In the genomic region with DNA sequence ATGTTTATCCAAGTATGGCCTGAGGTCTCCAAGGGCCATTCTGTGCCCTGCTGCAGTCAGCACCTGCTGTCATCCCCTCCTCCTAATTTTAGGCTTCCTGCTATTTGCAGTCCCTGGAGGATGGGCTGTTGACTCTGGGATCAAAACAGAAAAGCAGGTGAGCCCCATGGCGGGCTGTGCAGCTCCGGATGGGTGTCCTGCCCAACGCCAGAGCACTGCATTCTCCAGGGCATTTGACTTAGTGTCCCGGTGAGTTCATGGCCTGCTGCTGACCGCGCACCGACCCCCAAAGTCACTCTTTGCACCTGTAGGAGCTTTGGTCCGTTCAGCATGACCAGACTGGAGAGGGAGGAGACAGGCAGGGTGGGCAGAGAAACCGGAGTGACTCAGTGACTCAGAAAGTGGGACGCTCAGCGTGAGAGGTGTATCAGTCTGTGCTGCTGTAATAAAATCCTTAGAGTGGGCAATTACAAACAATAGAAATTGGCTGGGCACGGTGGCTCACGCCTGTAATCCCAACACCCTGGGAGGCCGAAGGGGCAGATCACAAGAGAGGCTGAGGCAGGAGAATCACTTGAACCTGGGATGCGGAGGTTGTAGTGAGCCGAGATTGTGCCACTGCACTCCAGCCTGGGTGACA, we compare ENCODE assay signal across 25 cellular contexts. TPM values are rescaled to one million over a fixed set of nuclear protein-coding genes. Genes with fewer than 3 reads are reported as not detected.
DNase-seq lines count a peak whose midpoint lies in the region; ATAC-seq and TF ChIP-seq lines count a peak whose summit lies in the region.
"Had no signal": no experiment of that assay in that cellular context is flagged by ENCODE, and none has a peak within 500 bp of the region (broad histone marks: within the 10 kb centered on the region; RNA-seq: fewer than 3 reads in every experiment).

No MANE protein-coding gene starts in this region.

- peaks cover 27% of the 10 kb centered on the region for H3K4me1 Mint-ChIP-seq in glutamatergic neuron (ENCODE audit: low read depth, unreplicated experiment)
- H3K4me1 Mint-ChIP-seq: activated CD4-positive, alpha-beta T cell treated with anti-CD3 and anti-CD28 coated beads, Interleukin-2, amount 10 ng/mL, durations not matched to agents 7 days and 5 days; activated CD8-positive, alpha-beta memory T cell treated with anti-CD3 and anti-CD28 coated beads, Interleukin-2, amount 10 ng/mL, durations not matched to agents 7 days and 5 days had no signal

- peaks cover 5% of the 10 kb centered on the region for H3K36me3 Mint-ChIP-seq in glutamatergic neuron (ENCODE audit: unreplicated experiment)
- H3K36me3 Mint-ChIP-seq: activated CD8-positive, alpha-beta memory T cell treated with anti-CD3 and anti-CD28 coated beads, Interleukin-2, amount 10 ng/mL, durations not matched to agents 7 days and 5 days had no signal

- peaks cover 10% of the 10 kb centered on the region for H3K9me3 Mint-ChIP-seq in glutamatergic neuron (ENCODE audit: unreplicated experiment)
- H3K9me3 Mint-ChIP-seq: activated CD4-positive, alpha-beta T cell treated with anti-CD3 and anti-CD28 coated beads, Interleukin-2, amount 10 ng/mL, durations not matched to agents 7 days and 5 days had no signal

- H3K4me3 Mint-ChIP-seq in glutamatergic neuron (ENCODE audit: unreplicated experiment) = peak overlapping the region; percentile 22
- H3K4me3 Mint-ChIP-seq: activated CD4-positive, alpha-beta T cell treated with anti-CD3 and anti-CD28 coated beads, Interleukin-2, amount 10 ng/mL, durations not matched to agents 7 days and 5 days; activated CD8-positive, alpha-beta memory T cell treated with anti-CD3 and anti-CD28 coated beads, Interleukin-2, amount 10 ng/mL, durations not matched to agents 7 days and 5 days had no signal

- no peak for TF ChIP-seq CTCF in glutamatergic neuron (IDR thresholded peaks at IDR 0.05; ENCODE audit: partially characterized antibody, unreplicated experiment)

- H3K27me3 Mint-ChIP-seq in glutamatergic neuron (ENCODE audit: unreplicated experiment) = peaks cover 4% of the 10 kb centered on the region

- DNase-seq in NCI-H1694 (lab: John Stamatoyannopoulos, UW) (peak; percentile 27), NCI-H1694 treated with DMSO at 0.1 percent for 48 hours (lab: John Stamatoyannopoulos, UW) (no peak), NCI-H2171 treated with DMSO at 0.1 percent for 48 hours (lab: John Stamatoyannopoulos, UW) (peak; percentile 91), glutamatergic neuron (peak; percentile 20), NOMO-1 treated with dmso at 0.1 percent for 144 hours (lab: John Stamatoyannopoulos, UW; ENCODE audit: unreplicated experiment) (no peak)
- DNase-seq: activated CD4-positive, alpha-beta T cell treated with anti-CD3 and anti-CD28 coated beads, Interleukin-2, amount 10 ng/mL, durations not matched to agents 7 days and 5 days; activated CD8-positive, alpha-beta memory T cell treated with anti-CD3 and anti-CD28 coated beads, Interleukin-2, amount 10 ng/mL, durations not matched to agents 7 days and 5 days; activated naive CD4-positive, alpha-beta T cell; activated T-cell treated with anti-CD3 and anti-CD28 coated beads, Interleukin-2, amount 50 U/mL, for 48 hours; Kasumi-1; NCI-H2081 treated with DMSO at 0.1 percent for 48 hours; PC-3; Right ventricle myocardium superior; stimulated activated naive CD8-positive, alpha-beta T cell treated with anti-CD3 and anti-CD28 coated beads, Interleukin-15, Interleukin-2, amounts not matched to agents 100 U/mL and 50 U/mL, for 24 hours had no signal

- no peak for ATAC-seq in HG03442 (IDR thresholded peaks at IDR 0.05; ENCODE audit: unreplicated experiment)
- ATAC-seq in HG02884 (IDR thresholded peaks at IDR 0.05; ENCODE audit: unreplicated experiment) = no peak
- ATAC-seq: activated CD8-positive, alpha-beta memory T cell treated with anti-CD3 and anti-CD28 coated beads, Interleukin-2, amount 10 ng/mL, durations not matched to agents 7 days and 5 days; left lung; PC-3; stimulated activated naive CD8-positive, alpha-beta T cell treated with anti-CD3 and anti-CD28 coated beads, Interleukin-15, Interleukin-2, amounts not matched to agents 100 U/mL and 50 U/mL, for 24 hours had no signal

- TF ChIP-seq RAD21 in Ishikawa (IDR thresholded peaks at IDR 0.05; ENCODE audit: low read depth) = no peak

- H3K27ac Mint-ChIP-seq in glutamatergic neuron (ENCODE audit: unreplicated experiment) = peak overlapping the region; percentile 45
- H3K27ac Mint-ChIP-seq: activated CD4-positive, alpha-beta T cell treated with anti-CD3 and anti-CD28 coated beads, Interleukin-2, amount 10 ng/mL, durations not matched to agents 7 days and 5 days; activated CD8-positive, alpha-beta memory T cell treated with anti-CD3 and anti-CD28 coated beads, Interleukin-2, amount 10 ng/mL, durations not matched to agents 7 days and 5 days had no signal

- TF ChIP-seq EP300 in Ishikawa (IDR thresholded peaks at IDR 0.05; ENCODE audit: borderline replicate concordance) = 0 out of 2 replicates have a peak, but pooled peaks have one; percentile 28

TF ChIP-seq in Ishikawa, 13 proteins besides CTCF, POLR2A, EP300 and RAD21:
- TF ChIP-seq TAF1 (IDR thresholded peaks at IDR 0.05; ENCODE audit: low read depth) = no peak
- no peak for TF ChIP-seq FOXM1 (IDR thresholded peaks at IDR 0.05; ENCODE audit: borderline replicate concordance, low read depth)
- TF ChIP-seq, protein P1, sequence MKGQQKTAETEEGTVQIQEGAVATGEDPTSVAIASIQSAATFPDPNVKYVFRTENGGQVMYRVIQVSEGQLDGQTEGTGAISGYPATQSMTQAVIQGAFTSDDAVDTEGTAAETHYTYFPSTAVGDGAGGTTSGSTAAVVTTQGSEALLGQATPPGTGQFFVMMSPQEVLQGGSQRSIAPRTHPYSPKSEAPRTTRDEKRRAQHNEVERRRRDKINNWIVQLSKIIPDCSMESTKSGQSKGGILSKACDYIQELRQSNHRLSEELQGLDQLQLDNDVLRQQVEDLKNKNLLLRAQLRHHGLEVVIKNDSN (IDR thresholded peaks at IDR 0.05) = no peak
- TF ChIP-seq TCF12 (IDR thresholded peaks at IDR 0.05; ENCODE audit: low read depth) = no peak

RNA-seq across cellular contexts. Expression of a gene that starts 5.9 kb away (rescaled TPM):
- not detected for total RNA-seq in glutamatergic neuron (ENCODE audit: unreplicated experiment)
- total RNA-seq: dermis microvascular lymphatic vessel endothelial cell, fibroblast of lung, mesenteric fat pad, PC-3, prostate gland, Right ventricle myocardium superior, thoracic aorta had no signal

RNA-seq across cellular contexts. Expression of a gene that starts 18.0 kb away (rescaled TPM):
- total RNA-seq in glutamatergic neuron (ENCODE audit: unreplicated experiment) = not detected
- total RNA-seq: activated CD4-positive, alpha-beta T cell treated with anti-CD3 and anti-CD28 coated beads, Interleukin-2, amount 10 ng/mL, durations not matched to agents 7 days and 5 days; activated CD8-positive, alpha-beta memory T cell treated with anti-CD3 and anti-CD28 coated beads, Interleukin-2, amount 10 ng/mL, durations not matched to agents 7 days and 5 days; dermis microvascular lymphatic vessel endothelial cell; endothelial cell of umbilical vein; fibroblast of lung; left lung; mesenteric fat pad; PC-3; prostate gland; Right ventricle myocardium superior; thoracic aorta; vagina had no signal

RNA-seq across cellular contexts. Expression of a gene that starts 20.1 kb away (rescaled TPM):
- total RNA-seq in glutamatergic neuron (ENCODE audit: unreplicated experiment) = 48.6 TPM

RNA-seq across cellular contexts. Expression of a gene that starts 39.0 kb away (rescaled TPM):
- 0.37 TPM for total RNA-seq in glutamatergic neuron (ENCODE audit: unreplicated experiment)

RNA-seq across cellular contexts. Expression of a gene that starts 59.4 kb away (rescaled TPM):
- total RNA-seq in glutamatergic neuron (ENCODE audit: unreplicated experiment) = 20.6 TPM

Comparison
In these comparisons a context has a peak if more than half of its experiments do, and no peak if none do; other contexts are left out.
1. DNase-seq: peak in NCI-H1694 (single experiment), NCI-H2171 treated with DMSO at 0.1 percent for 48 hours (single experiment) and glutamatergic neuron (single experiment); none in NCI-H1694 treated with DMSO at 0.1 percent for 48 hours (single experiment) and NOMO-1 treated with dmso at 0.1 percent for 144 hours (single experiment).